8 cellular contexts compared by ENCODE assay signal in the genomic region with DNA sequence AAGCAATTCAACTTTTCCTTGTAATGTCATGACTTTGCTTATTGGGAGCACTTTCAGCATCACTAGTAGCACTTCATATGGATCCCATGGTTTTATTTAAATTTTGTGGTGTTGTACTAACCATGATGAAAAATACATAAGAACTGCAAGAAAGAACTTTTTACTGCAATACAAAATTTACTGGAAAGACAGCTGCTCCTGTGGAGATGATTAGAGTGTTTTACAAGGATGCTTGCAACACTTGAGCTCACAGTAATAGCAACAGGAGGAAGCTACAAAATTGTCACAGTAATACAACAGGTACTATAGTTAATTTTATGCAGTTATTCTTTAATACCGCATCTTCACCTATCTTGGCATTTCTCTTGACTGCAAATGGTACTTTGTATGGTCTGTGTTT.
"Had no signal": no experiment of that assay in that cellular context is flagged by ENCODE, and none has a peak within 500 bp of the region (broad histone marks: within the 10 kb centered on the region; RNA-seq: fewer than 3 reads in every experiment).

No MANE protein-coding gene starts in this region.

- DNase-seq: GM23248, GOT3, H9, HCEC 1CT, KBM-7 had no signal

- H2AFZ ChIP-seq: GM23248 had no signal

- H3K9ac ChIP-seq: GM23248, KMS-11 had no signal

- H3K4me3 ChIP-seq: GM23248 had no signal

- H3K27ac ChIP-seq: GM23248, KMS-11 had no signal

- FAIRE-seq: H54, HTR-8/SVneo had no signal

- H3K4me2 ChIP-seq: KMS-11 had no signal
